ENCODE assay signal across 7 cellular contexts in genomic region chr9:91583161-91583875, GRCh38.
"Had no signal": no experiment of that assay in that cellular context is flagged by ENCODE, and none has a peak within 500 bp of the region (broad histone marks: within the 10 kb centered on the region; RNA-seq: fewer than 3 reads in every experiment).

No MANE protein-coding gene starts in this region.

- DNase-seq: H7, IMR-90, KBM-7 had no signal

- H3K27ac ChIP-seq: KMS-11 had no signal

- H3K4me3 ChIP-seq: GM23338, HAP-1 had no signal

- H3K4me1 ChIP-seq: HAP-1 had no signal

- H2AFZ ChIP-seq: GM23338 had no signal

- H3K4me2 ChIP-seq: GM23338, KMS-11 had no signal

- H3K9me3 ChIP-seq: HAP-1 had no signal

- H3K36me3 ChIP-seq: HAP-1 had no signal

- H3K9ac ChIP-seq: KMS-11 had no signal

- FAIRE-seq: HTR-8/SVneo had no signal
